23 cellular contexts compared by ENCODE assay signal in the genomic region with DNA sequence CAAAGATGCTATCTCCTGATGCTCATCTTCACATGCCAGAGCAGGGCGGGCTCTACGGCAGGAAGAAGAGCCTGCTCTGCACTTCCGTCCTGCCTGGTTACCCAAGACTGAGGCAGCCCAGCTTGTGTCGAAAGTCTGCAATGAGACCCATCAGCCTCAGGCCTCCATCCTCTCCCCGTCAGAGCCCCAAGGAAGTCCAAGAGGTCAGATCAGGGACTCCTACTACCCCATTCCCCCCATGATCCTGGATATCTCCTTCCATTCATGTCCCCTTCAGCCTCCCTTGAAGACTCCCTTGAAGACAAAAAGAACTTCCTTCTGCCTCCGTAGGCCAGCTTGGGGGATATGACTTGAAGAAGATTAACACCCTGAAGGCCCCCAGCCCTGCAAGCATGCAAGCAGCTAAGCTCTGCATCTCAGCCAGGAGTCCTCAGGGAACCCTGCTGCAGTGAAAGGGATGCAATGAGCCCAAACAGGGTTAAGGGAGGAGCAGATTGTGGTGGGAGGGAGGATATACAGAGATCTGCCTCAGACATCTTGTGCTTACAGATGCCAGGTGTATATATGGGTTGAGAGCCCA.
"Had no signal": no experiment of that assay in that cellular context is flagged by ENCODE, and none has a peak within 500 bp of the region (broad histone marks: within the 10 kb centered on the region; RNA-seq: fewer than 3 reads in every experiment).

No MANE protein-coding gene starts in this region.

- H3K9me3 Mint-ChIP-seq: natural killer cell treated with Interleukin-12 subunit alpha and Interleukin-12 subunit beta and Interleukin-15 and Interleukin-18, amount 100 ng/mL, for 72 hours had no signal

- ATAC-seq: heart left ventricle; lower lobe of right lung; pancreas; psoas muscle; stimulated activated naive B cell treated with anti-CD40 and anti-IgM and Interleukin-4, amounts not matched to agents 10 μg/mL and 1 μg/mL and 100 μg/mL, for 72 hours had no signal

- H3K27ac Mint-ChIP-seq: memory B cell; natural killer cell treated with Interleukin-12 subunit alpha and Interleukin-12 subunit beta and Interleukin-15 and Interleukin-18, amount 100 ng/mL, for 72 hours; stimulated activated naive B cell treated with anti-CD40 and anti-IgM and Interleukin-4, amounts not matched to agents 10 μg/mL and 1 μg/mL and 100 μg/mL, for 72 hours had no signal

- H3K4me1 Mint-ChIP-seq: central memory CD8-positive, alpha-beta T cell; memory B cell; stimulated activated naive B cell treated with anti-CD40 and anti-IgM and Interleukin-4, amounts not matched to agents 10 μg/mL and 1 μg/mL and 100 μg/mL, for 72 hours had no signal

- H3K4me1 ChIP-seq: heart left ventricle, left ventricle myocardium inferior, lower lobe of right lung, pancreas, psoas muscle, sigmoid colon, stomach, transverse colon had no signal

- H3K27ac ChIP-seq: heart left ventricle, left ventricle myocardium inferior, lower lobe of right lung, neural progenitor cell, pancreas, psoas muscle, sigmoid colon, skin epidermis, stomach, thoracic aorta, transverse colon had no signal

- DNase-seq: dermis blood vessel endothelial cell; effector CD4-positive, alpha-beta T cell; heart left ventricle; hippocampal formation; left ventricle myocardium inferior; lower lobe of right lung; midbrain; nucleus accumbens; pancreas; psoas muscle; sigmoid colon; stimulated activated CD4-positive, alpha-beta T cell treated with anti-CD3 and anti-CD28 coated beads, Interleukin-2, amount 100 ng/mL, for 24 hours; stimulated activated CD4-positive, alpha-beta T cell treated with anti-CD3 and anti-CD28 coated beads, Interleukin-4, amount 100 ng/mL, for 4 hours; stimulated activated naive B cell treated with anti-CD40 and anti-IgM and Interleukin-4, amounts not matched to agents 10 μg/mL and 1 μg/mL and 100 μg/mL, for 72 hours; stomach; substantia nigra; transverse colon had no signal

- H3K9ac ChIP-seq: neural progenitor cell had no signal

- H3K36me3 Mint-ChIP-seq: memory B cell had no signal

- H3K36me3 ChIP-seq: heart left ventricle, left ventricle myocardium inferior, lower lobe of right lung, neural progenitor cell, pancreas, sigmoid colon, stomach, thoracic aorta, transverse colon had no signal

- H3K4me3 Mint-ChIP-seq: central memory CD8-positive, alpha-beta T cell; memory B cell; natural killer cell treated with Interleukin-12 subunit alpha and Interleukin-12 subunit beta and Interleukin-15 and Interleukin-18, amount 100 ng/mL, for 72 hours; neural progenitor cell; stimulated activated naive B cell treated with anti-CD40 and anti-IgM and Interleukin-4, amounts not matched to agents 10 μg/mL and 1 μg/mL and 100 μg/mL, for 72 hours had no signal

- H3K27me3 ChIP-seq: heart left ventricle, neural progenitor cell, pancreas, sigmoid colon, transverse colon had no signal

- H3K9me3 ChIP-seq: pancreas had no signal

- H3K4me3 ChIP-seq: heart left ventricle, left ventricle myocardium inferior, lower lobe of right lung, neural progenitor cell, pancreas, psoas muscle, sigmoid colon, skin epidermis, stomach, thoracic aorta, transverse colon had no signal
